Comparison of ENCODE assay signal across 23 cellular contexts in genomic region chr10:114167985-114168384, GRCh38. TPM values are rescaled to one million over a fixed set of nuclear protein-coding genes. Genes with fewer than 3 reads are reported as not detected.
A peak's percentile ranks its signal among the peaks of the same experiment; 100 is the strongest.
DNase-seq lines count a peak whose midpoint lies in the region; ATAC-seq, FAIRE-seq and TF ChIP-seq lines count a peak whose summit lies in the region.
"Had no signal": no experiment of that assay in that cellular context is flagged by ENCODE, and none has a peak within 500 bp of the region (broad histone marks: within the 10 kb centered on the region; RNA-seq: fewer than 3 reads in every experiment).

No MANE protein-coding gene starts in this region.

- no peak for TF ChIP-seq CTCF in WTC11 (IDR thresholded peaks at IDR 0.05)

- peaks cover 12 to 30% of the 10 kb centered on the region in 2 donors for H3K36me3 Mint-ChIP-seq in activated naive CD4-positive, alpha-beta T cell treated with anti-CD3 and anti-CD28 coated beads, Interleukin-2, amount 50 U/mL, for 72 hours
- H3K36me3 Mint-ChIP-seq in natural killer cell treated with Interleukin-12 subunit alpha and Interleukin-12 subunit beta and Interleukin-15 and Interleukin-18, amount 100 ng/mL, for 72 hours, result peaks cover 14% of the 10 kb centered on the region
- peaks cover 34% of the 10 kb centered on the region for H3K36me3 Mint-ChIP-seq in WTC11

- H3K4me1 Mint-ChIP-seq in natural killer cell treated with Interleukin-12 subunit alpha and Interleukin-12 subunit beta and Interleukin-15 and Interleukin-18, amount 100 ng/mL, for 72 hours (ENCODE audit: low read depth in 2 of 2), result peaks cover 38 to 46% of the 10 kb centered on the region in 2 donors
- H3K4me1 Mint-ChIP-seq in WTC11, result peaks cover 48% of the 10 kb centered on the region

- peaks cover 0 to 5% of the 10 kb centered on the region in 2 donors for H3K9me3 Mint-ChIP-seq in activated naive CD4-positive, alpha-beta T cell treated with anti-CD3 and anti-CD28 coated beads, Interleukin-2, amount 50 U/mL, for 72 hours
- no peaks in the 10 kb centered on the region for H3K9me3 Mint-ChIP-seq in natural killer cell treated with Interleukin-12 subunit alpha and Interleukin-12 subunit beta and Interleukin-15 and Interleukin-18, amount 100 ng/mL, for 72 hours
- H3K9me3 Mint-ChIP-seq in WTC11, result peaks cover 21% of the 10 kb centered on the region

- FAIRE-seq in GM12892 (lab: Jason Lieb, UNC), result no peak
- FAIRE-seq: A549 had no signal

- peak overlapping the region; percentile 38 for H3K4me3 Mint-ChIP-seq in natural killer cell treated with Interleukin-12 subunit alpha and Interleukin-12 subunit beta and Interleukin-15 and Interleukin-18, amount 100 ng/mL, for 72 hours
- H3K4me3 Mint-ChIP-seq in WTC11, result no peak overlapping the region
- H3K4me3 Mint-ChIP-seq: B cell, CD14-positive monocyte had no signal

- DNase-seq in activated naive CD4-positive, alpha-beta T cell treated with anti-CD3 and anti-CD28 coated beads, Interleukin-2, amount 50 U/mL, for 72 hours (ENCODE audit: low spot score in 2 of 2), result no peak
- no peak for DNase-seq in activated naive CD4-positive, alpha-beta T cell treated with anti-CD3 and anti-CD28 coated beads, Interleukin-2, amount 50 U/mL, for 16 hours
- no peak for DNase-seq in natural killer cell treated with Interleukin-12 subunit alpha and Interleukin-12 subunit beta and Interleukin-15 and Interleukin-18, amount 100 ng/mL, for 72 hours (ENCODE audit: low spot score)
- DNase-seq in GM12892 (ENCODE audit: insufficient read length), result no peak
- no peak for DNase-seq in WTC11 (ENCODE audit: low spot score)
- DNase-seq: GDM1, GOT3, HCEC 1CT, IMR-90, NCI-H1092 treated with DMSO at 0.1 percent for 48 hours, NCI-H1436 treated with DMSO at 0.1 percent for 48 hours, NCI-H1930, NCI-H226, NCI-H510A treated with DMSO at 0.1 percent for 48 hours, NCI-H748 treated with DMSO at 0.1 percent for 48 hours, PC-9, RPMI8226, SHP77 treated with DMSO at 0.1 percent for 48 hours had no signal

- no peak for TF ChIP-seq POLR2A in GM12892 (IDR thresholded peaks at IDR 0.05; ENCODE audit: low read depth, low read length)

- POLR2A ChIA-PET in WTC11 (lab: Charles Lee), result interaction anchor here (0.7 kb wide), 1 partner anchor 363 kb away, joined by 5 read pairs; no protein-coding TSS in a partner anchor

- no peaks in the 10 kb centered on the region for H3K27me3 Mint-ChIP-seq in natural killer cell treated with Interleukin-12 subunit alpha and Interleukin-12 subunit beta and Interleukin-15 and Interleukin-18, amount 100 ng/mL, for 72 hours
- no peaks in the 10 kb centered on the region for H3K27me3 Mint-ChIP-seq in WTC11 (ENCODE audit: low read depth)
- H3K27me3 Mint-ChIP-seq: B cell had no signal

- CTCF ChIA-PET in WTC11 (lab: Charles Lee), result interaction anchor here (0.7 kb wide), 1 partner anchor 291 kb away, joined by 3 read pairs; no protein-coding TSS in a partner anchor

- H3K27ac Mint-ChIP-seq in activated naive CD4-positive, alpha-beta T cell treated with anti-CD3 and anti-CD28 coated beads, Interleukin-2, amount 50 U/mL, for 72 hours, result no peak overlapping the region
- peak overlapping the region; percentile 6 to 51 for H3K27ac Mint-ChIP-seq in natural killer cell treated with Interleukin-12 subunit alpha and Interleukin-12 subunit beta and Interleukin-15 and Interleukin-18, amount 100 ng/mL, for 72 hours
- no peak overlapping the region for H3K27ac Mint-ChIP-seq in WTC11
- H3K27ac Mint-ChIP-seq: B cell had no signal

- peak; percentile 41 to 55 for ATAC-seq in activated naive CD4-positive, alpha-beta T cell treated with anti-CD3 and anti-CD28 coated beads, Interleukin-2, amount 50 U/mL, for 72 hours
- ATAC-seq in HG03175 (IDR thresholded peaks at IDR 0.05; ENCODE audit: unreplicated experiment) (peak; percentile 39), GM21576 (IDR thresholded peaks at IDR 0.05; ENCODE audit: unreplicated experiment) (no peak), WTC11 (no peak)
- ATAC-seq in natural killer cell treated with Interleukin-12 subunit alpha and Interleukin-12 subunit beta and Interleukin-15 and Interleukin-18, amount 100 ng/mL, for 72 hours, result peak; percentile 92
- ATAC-seq: A549 had no signal

TF ChIP-seq in WTC11, 78 proteins besides CTCF, POLR2A, EP300 and RAD21:
- TF ChIP-seq ZNF512 (CRISPR knock-in tag; IDR thresholded peaks at IDR 0.05; ENCODE audit: borderline replicate concordance) (no peak), MXD4 (CRISPR knock-in tag; IDR thresholded peaks at IDR 0.05; ENCODE audit: borderline replicate concordance) (no peak), ZNF232 (CRISPR knock-in tag; IDR thresholded peaks at IDR 0.05) (no peak), ATF3 (CRISPR knock-in tag; conservative IDR thresholded peaks at IDR 0.05) (no peak), TCF7 (CRISPR knock-in tag; IDR thresholded peaks at IDR 0.05; ENCODE audit: low read depth) (no peak), SMAD3 (CRISPR knock-in tag; IDR thresholded peaks at IDR 0.05; ENCODE audit: borderline replicate concordance) (no peak), PRRX2 (CRISPR knock-in tag; IDR thresholded peaks at IDR 0.05) (no peak)

RNA-seq across cellular contexts. Expression of gene CCDC186, which starts 6.0 kb away (rescaled TPM):
- total RNA-seq in activated naive CD4-positive, alpha-beta T cell treated with anti-CD3 and anti-CD28 coated beads, Interleukin-2, amount 50 U/mL, for 72 hours, result 10 to 100 TPM in 1 of 2 donors, 1 to 10 TPM in 1; 9.0 to 25.3 TPM
- total RNA-seq in natural killer cell treated with Interleukin-12 subunit alpha and Interleukin-12 subunit beta and Interleukin-15 and Interleukin-18, amount 100 ng/mL, for 72 hours, result 10 to 100 TPM; 22.4 to 24.1 TPM
- 7.3 TPM for polyA plus RNA-seq in GM12892 (2012; ENCODE audit: missing spikeins)
- 23.3 to 32.7 TPM (median 24.5 TPM) in 3 replicates for total RNA-seq in WTC11 (2021)

RNA-seq across cellular contexts. Expression of gene TDRD1, which starts 11.2 kb away (rescaled TPM):
- total RNA-seq in activated naive CD4-positive, alpha-beta T cell treated with anti-CD3 and anti-CD28 coated beads, Interleukin-2, amount 50 U/mL, for 72 hours, result under 1 TPM; 0.20 to 0.31 TPM
- under 1 TPM in 1 of 2 donors, not detected in 1; 0.24 TPM for total RNA-seq in natural killer cell treated with Interleukin-12 subunit alpha and Interleukin-12 subunit beta and Interleukin-15 and Interleukin-18, amount 100 ng/mL, for 72 hours
- not detected for polyA plus RNA-seq in GM12892 (2012; ENCODE audit: missing spikeins)
- total RNA-seq in WTC11 (2021), result 0.57 to 0.70 TPM (median 0.69 TPM) in 3 replicates
- total RNA-seq: IMR-90, PC-9 had no signal
- polyA plus RNA-seq: A549, CD14-positive monocyte, IMR-90 had no signal

Comparison
In these comparisons a context has a peak if more than half of its experiments do, and no peak if none do; other contexts are left out.
1. ATAC-seq: peak in activated naive CD4-positive, alpha-beta T cell treated with anti-CD3 and anti-CD28 coated beads, Interleukin-2, amount 50 U/mL, for 72 hours (2 of 2), HG03175 (single experiment) and natural killer cell treated with Interleukin-12 subunit alpha and Interleukin-12 subunit beta and Interleukin-15 and Interleukin-18, amount 100 ng/mL, for 72 hours (2 of 2); none in GM21576 (single experiment) and WTC11 (single experiment).
2. H3K27ac Mint-ChIP-seq: peak in natural killer cell treated with Interleukin-12 subunit alpha and Interleukin-12 subunit beta and Interleukin-15 and Interleukin-18, amount 100 ng/mL, for 72 hours (2 of 2); none in activated naive CD4-positive, alpha-beta T cell treated with anti-CD3 and anti-CD28 coated beads, Interleukin-2, amount 50 U/mL, for 72 hours (0 of 2) and WTC11 (single experiment).